In genomic region chr2:42827647-42828486, GRCh38 we compare ENCODE assay signal across 8 cellular contexts. TPM values are rescaled to one million over a fixed set of nuclear protein-coding genes. Genes with fewer than 3 reads are reported as not detected.
DNase-seq lines count a peak whose midpoint lies in the region; ATAC-seq, FAIRE-seq and TF ChIP-seq lines count a peak whose summit lies in the region.

No MANE protein-coding gene starts in this region.

- H4K20me1 ChIP-seq in HepG2 (ENCODE audit: insufficient read depth, low read length): no peaks in the 10 kb centered on the region

- in situ Hi-C loops in GM13976 (cut with MboI; ENCODE audit: low sequenced_read_pairs, unreplicated experiment): no loop called here
- in situ Hi-C loops in HepG2 (cut with HindIII; ENCODE audit: extremely low pct_ligation_motif_present, low pct_unique_long_range_greater_than_20kb): loop anchor here (5.0 kb wide), 1 partner anchor 399 kb away; the partner anchor contains the start of gene ZFP36L2

- H3K9ac ChIP-seq in HepG2 (ENCODE audit: insufficient read depth, low read depth, low read length): no peak overlapping the region

- POLR2A ChIA-PET in HepG2 (lab: Yijun Ruan, JAX): interaction anchor here (0.7 kb wide), 1 partner anchor 768 kb away, joined by 3 read pairs; the partner anchor contains the start of gene THADA

- TF ChIP-seq EP300 in HepG2 (IDR thresholded peaks at IDR 0.05; ENCODE audit: low read depth in 2 of 2, low read length in 2 of 2) (no peak), HepG2 (CRISPR knock-in tag; IDR thresholded peaks at IDR 0.05; ENCODE audit: borderline replicate concordance) (no peak)

- intact Hi-C loops in HepG2 (cut with micrococcal nuclease; ENCODE audit: unreplicated experiment): loop anchor here (1.0 to 5.0 kb wide), 8 partner anchors 31 to 781 kb away; no protein-coding TSS in a partner anchor

- peaks cover 0 to 31% of the 10 kb centered on the region in 2 experiments; a peak in 3 of 5 replicates for H3K27me3 ChIP-seq in HepG2 (ENCODE audit: control insufficient read depth in 1 of 2, insufficient read depth in 2 of 2, low read length in 2 of 2)

- H3K4me3 ChIP-seq in coronary artery: peak overlapping the region; percentile 61
- H3K4me3 ChIP-seq in HepG2 (replicated peaks in 1 of 3; ENCODE audit: insufficient read depth in 1 of 3, low read depth in 2 of 3, low read length in 3 of 3): peak overlapping the region; percentile 46 to 73 (median 48)

- H3K4me2 ChIP-seq in HepG2 (ENCODE audit: low read depth, low read length): peak overlapping the region; percentile 94

- peak; percentile 18 for FAIRE-seq in HepG2 (lab: Jason Lieb, UNC)

- CTCF ChIA-PET in HepG2 (lab: Yijun Ruan, JAX; ENCODE audit: low intra/inter-chr PET ratio, low total read pairs): interaction anchor here (0.6 to 3.5 kb wide), 10 partner anchors 9 to 781 kb away, joined by 3 to 29 read pairs (median 8); no protein-coding TSS in a partner anchor

- H2AFZ ChIP-seq in HepG2 (ENCODE audit: low read length): peak overlapping the region; percentile 62

- peak; percentile 88 for DNase-seq in GM13976 (ENCODE audit: low spot score)
- DNase-seq in NCI-H510A treated with DMSO at 0.1 percent for 48 hours (lab: John Stamatoyannopoulos, UW): peak; percentile 85
- peak; percentile 91 for DNase-seq in activated CD4-positive, alpha-beta T cell treated with anti-CD3 and anti-CD28 coated beads for 48 hours
- DNase-seq in coronary artery (ENCODE audit: low spot score): peak; percentile 91
- peak; percentile 79 for DNase-seq in HepG2 (ENCODE audit: low spot score)
- peak; percentile 89 to 91 for DNase-seq in stimulated activated CD4-positive, alpha-beta T cell treated with anti-CD3 and anti-CD28 coated beads, Interleukin-2, amount 100 ng/mL, for 24 hours

- no peaks in the 10 kb centered on the region for H3K36me3 ChIP-seq in HepG2 (replicated peaks in 1 of 2; ENCODE audit: control insufficient read depth in 1 of 2, insufficient read depth in 2 of 2, low read length in 2 of 2)

- 30% methylated on average over 28 of the region's 47 CpGs for WGBS in HepG2 (ENCODE audit: low lambda C conversion rate)

- no peak for TF ChIP-seq POLR2A in HepG2 (IDR thresholded peaks at IDR 0.05; ENCODE audit: insufficient read depth in 1 of 2, low read depth in 2 of 2, low read length in 2 of 2)

- H3K4me1 ChIP-seq in HepG2 (ENCODE audit: insufficient read depth, low read length): peaks cover 31% of the 10 kb centered on the region

- no TSS peak for BruUV-seq in HepG2 (replicated peaks; lab: Mats Ljungman, UMichigan)

- ATAC-seq in HG03342 (IDR thresholded peaks at IDR 0.05; ENCODE audit: unreplicated experiment): peak; percentile 82
- ATAC-seq in HepG2: peak; percentile 93
- ATAC-seq in GM21825 (IDR thresholded peaks at IDR 0.05; ENCODE audit: unreplicated experiment): no peak

- peak; percentile 97 for TF ChIP-seq RAD21 in HepG2 (CRISPR knock-in tag; IDR thresholded peaks at IDR 0.05)

- H3K79me2 ChIP-seq in HepG2 (ENCODE audit: insufficient read depth, low read length): no peaks in the 10 kb centered on the region

- H3K9me3 ChIP-seq in HepG2 (ENCODE audit: low read length): no peaks in the 10 kb centered on the region

- H3K27ac ChIP-seq in coronary artery (peak overlapping the region; percentile 43 to 73), HepG2 (ENCODE audit: extremely low read length, insufficient read depth, low read length) (no peak overlapping the region)

- TF ChIP-seq CTCF in GM13976 (IDR thresholded peaks at IDR 0.05; ENCODE audit: borderline replicate concordance, control extremely low read depth, extremely low read depth, insufficient read depth, missing control alignments) (peak; percentile 98), coronary artery (IDR thresholded peaks at IDR 0.05) (peak; percentile 88), HepG2 (CRISPR knock-in tag; IDR thresholded peaks at IDR 0.05) (peak; percentile 99)

TF ChIP-seq in HepG2, 621 proteins besides CTCF, POLR2A, EP300 and RAD21 (continues in another document):
- TF ChIP-seq GTF3A (CRISPR knock-in tag; conservative IDR thresholded peaks at IDR 0.05) (peak; percentile 90; the same call in 1 of the 2 replicates), CREBL2 (CRISPR knock-in tag; IDR thresholded peaks at IDR 0.05; ENCODE audit: borderline replicate concordance) (no peak), REPIN1 (CRISPR knock-in tag; IDR thresholded peaks at IDR 0.05; ENCODE audit: borderline replicate concordance, low read depth) (peak; percentile 66; the same call in 1 of the 2 replicates), HNRNPUL1 (IDR thresholded peaks at IDR 0.05; ENCODE audit: low read depth, low read length) (no peak), HNRNPH1 (optimal IDR thresholded peaks at IDR 0.05; ENCODE audit: low read depth, low read length) (no peak), ZBTB43 (CRISPR knock-in tag; conservative IDR thresholded peaks at IDR 0.05) (no peak), YEATS4 (CRISPR knock-in tag; IDR thresholded peaks at IDR 0.05; ENCODE audit: borderline replicate concordance) (peak; percentile 33; the same call in 1 of the 2 replicates), ZNF768 (CRISPR knock-in tag; IDR thresholded peaks at IDR 0.05) (peak; percentile 70; the same call in 1 of the 2 replicates), ZNF256 (CRISPR knock-in tag; conservative IDR thresholded peaks at IDR 0.05) (no peak), AHR (CRISPR knock-in tag; IDR thresholded peaks at IDR 0.05) (peak; percentile 86; the same call in 1 of the 2 replicates), ZNF564 (CRISPR knock-in tag; IDR thresholded peaks at IDR 0.05) (no peak), ZNF574 (CRISPR knock-in tag; IDR thresholded peaks at IDR 0.05) (peak; percentile 59; the same call in 1 of the 2 replicates)

RNA-seq across cellular contexts. Expression of gene HAAO, which starts 35.5 kb away (rescaled TPM):
- total RNA-seq in HepG2 (2016; rRNA removed; fragmentation: Illumina TruSeq; extraction: Trizol): 34.1 and 42.7 TPM in 2 replicates
- total RNA-seq in HepG2 (2016; cell fraction: cytosol; rRNA removed; fragmentation: Illumina TruSeq; extraction: Trizol; ENCODE audit: low read depth): 15.3 and 15.6 TPM in 2 replicates
- 29.0 and 39.0 TPM in 2 replicates for total RNA-seq in HepG2 (2016; cell fraction: insoluble cytoplasmic fraction; rRNA removed; fragmentation: Illumina TruSeq; extraction: Trizol)
- 16.2 and 18.8 TPM in 2 replicates for total RNA-seq in HepG2 (2016; cell fraction: membrane; rRNA removed; fragmentation: Illumina TruSeq; extraction: Trizol)
- 32.7 and 34.7 TPM in 2 replicates for total RNA-seq in HepG2 (2016; cell fraction: nucleus; rRNA removed; fragmentation: Illumina TruSeq; extraction: Trizol)
- polyA plus RNA-seq in HepG2 (2011; rRNA removed): 35.2 and 36.1 TPM in 2 replicates
- polyA plus RNA-seq in HepG2 (2011; cell fraction: cytosol; rRNA removed): 21.6 and 34.6 TPM in 2 replicates
- polyA plus RNA-seq in HepG2 (2011; cell fraction: nucleus; rRNA removed): 105 and 120 TPM in 2 replicates
- 24.0 and 29.7 TPM in 2 replicates for polyA plus RNA-seq in HepG2 (2012)
- polyA plus RNA-seq in HepG2 (2016; cell fraction: cytosol; fragmentation: Illumina TruSeq; extraction: Trizol; ENCODE audit: low read depth): 20.5 and 22.5 TPM in 2 replicates
- polyA plus RNA-seq in HepG2 (2016; cell fraction: insoluble cytoplasmic fraction; fragmentation: Illumina TruSeq; extraction: Trizol; ENCODE audit: low read depth): 34.1 and 36.9 TPM in 2 replicates
- 23.2 and 26.6 TPM in 2 replicates for polyA plus RNA-seq in HepG2 (2016; cell fraction: membrane; fragmentation: Illumina TruSeq; extraction: Trizol; ENCODE audit: low read depth)
- polyA plus RNA-seq in HepG2 (2016; cell fraction: nucleus; fragmentation: Illumina TruSeq; extraction: Trizol; ENCODE audit: insufficient read depth, low read depth): 70.0 and 73.3 TPM in 2 replicates
- 0.28 and 57.0 TPM in 2 replicates for polyA minus RNA-seq in HepG2 (2011; rRNA and poly(A)+ RNA removed; ENCODE audit: low replicate concordance)
- 15.6 and 18.8 TPM in 2 replicates for polyA minus RNA-seq in HepG2 (2011; cell fraction: cytosol; rRNA and poly(A)+ RNA removed)
- polyA minus RNA-seq in HepG2 (2011; cell fraction: nucleus; rRNA and poly(A)+ RNA removed): 34.4 and 36.6 TPM in 2 replicates
